8 cellular contexts compared by ENCODE assay signal in genomic region chr15:51736646-51737537, GRCh38. TPM values are rescaled to one million over a fixed set of nuclear protein-coding genes. Genes with fewer than 3 reads are reported as not detected.
A peak's percentile ranks its signal among the peaks of the same experiment; 100 is the strongest.
DNase-seq lines count a peak whose midpoint lies in the region; ATAC-seq, FAIRE-seq and TF ChIP-seq lines count a peak whose summit lies in the region.

No MANE protein-coding gene starts in this region.

- no peak for TF ChIP-seq POLR2A in prostate gland (IDR thresholded peaks at IDR 0.05)

- H3K9me3 Mint-ChIP-seq in activated naive CD4-positive, alpha-beta T cell treated with anti-CD3 and anti-CD28 coated beads, Interleukin-2, amount 50 U/mL, for 24 hours = no peaks in the 10 kb centered on the region

- no peaks in the 10 kb centered on the region for H3K36me3 Mint-ChIP-seq in activated naive CD4-positive, alpha-beta T cell treated with anti-CD3 and anti-CD28 coated beads, Interleukin-2, amount 50 U/mL, for 24 hours

- ATAC-seq in GM19023 (IDR thresholded peaks at IDR 0.05; ENCODE audit: unreplicated experiment) (peak; percentile 42), HG03280 (IDR thresholded peaks at IDR 0.05; ENCODE audit: unreplicated experiment) (peak; percentile 39), left cardiac atrium (peak; percentile 51 to 58), HG02970 (IDR thresholded peaks at IDR 0.05; ENCODE audit: low FRiP score, unreplicated experiment) (no peak)

- peaks cover 5% of the 10 kb centered on the region for H3K36me3 ChIP-seq in BE2C
- H3K36me3 ChIP-seq in prostate gland = no peaks in the 10 kb centered on the region

- H3K27ac ChIP-seq in prostate gland = peak overlapping the region; percentile 65 to 86

- 1% methylated on average over 56 of the region's 74 CpGs for WGBS in prostate gland

- no peaks in the 10 kb centered on the region for H3K27me3 Mint-ChIP-seq in activated naive CD4-positive, alpha-beta T cell treated with anti-CD3 and anti-CD28 coated beads, Interleukin-2, amount 50 U/mL, for 24 hours

- peak overlapping the region; percentile 97 for H3K27ac Mint-ChIP-seq in activated naive CD4-positive, alpha-beta T cell treated with anti-CD3 and anti-CD28 coated beads, Interleukin-2, amount 50 U/mL, for 24 hours

- peaks cover 68% of the 10 kb centered on the region for H3K4me1 Mint-ChIP-seq in activated naive CD4-positive, alpha-beta T cell treated with anti-CD3 and anti-CD28 coated beads, Interleukin-2, amount 50 U/mL, for 24 hours

- H3K9me3 ChIP-seq in BE2C = no peaks in the 10 kb centered on the region
- H3K9me3 ChIP-seq in prostate gland = no peaks in the 10 kb centered on the region

- H3K4me3 ChIP-seq in BE2C (ENCODE audit: low read depth, low read length) (peak overlapping the region; percentile 80), prostate gland (peak overlapping the region; percentile 70 to 91)

- H3K4me3 Mint-ChIP-seq in activated naive CD4-positive, alpha-beta T cell treated with anti-CD3 and anti-CD28 coated beads, Interleukin-2, amount 50 U/mL, for 24 hours = peak overlapping the region; percentile 92

- no peak for TF ChIP-seq CTCF in BE2C (IDR thresholded peaks at IDR 0.05; ENCODE audit: low read depth, low read length)
- TF ChIP-seq CTCF in prostate gland (IDR thresholded peaks at IDR 0.05) = no peak

- no peak for FAIRE-seq in RCC 7860 (lab: Jason Lieb, UNC)

- H3K4me1 ChIP-seq in BE2C (peaks cover 21% of the 10 kb centered on the region), prostate gland (replicated peaks) (no peaks in the 10 kb centered on the region)

- DNase-seq in BE2C = peak; percentile 75
- DNase-seq in RCC 7860 (ENCODE audit: low spot score) = peak; percentile 10
- peak; percentile 60 for DNase-seq in left cardiac atrium
- peak; percentile 32 for DNase-seq in prostate gland (ENCODE audit: low spot score)

- intact Hi-C loops in left cardiac atrium (cut with DNase I) (no loop called here), prostate gland (cut with DNase I) (no loop called here)

- H3K27me3 ChIP-seq in BE2C = no peaks in the 10 kb centered on the region
- H3K27me3 ChIP-seq in prostate gland (replicated peaks; ENCODE audit: insufficient read depth) = no peaks in the 10 kb centered on the region

RNA-seq across cellular contexts. Expression of gene LYSMD2, which starts 0.6 kb away (rescaled TPM):
- 37.3 TPM for polyA plus RNA-seq in BE2C (2012; ENCODE audit: insufficient read depth, insufficient read length, low read depth)
- total RNA-seq in left cardiac atrium (1 to 10 TPM; 6.2 to 9.2 TPM), prostate gland (10 to 100 TPM; 15.0 to 29.9 TPM)

RNA-seq across cellular contexts. Expression of gene TMOD2, which starts 14.5 kb away (rescaled TPM):
- 12.9 TPM for polyA plus RNA-seq in BE2C (2012; ENCODE audit: insufficient read depth, insufficient read length, low read depth)
- total RNA-seq in left cardiac atrium (10 to 100 TPM in 1 of 2 donors, 1 to 10 TPM in 1; 6.0 to 16.7 TPM), prostate gland (1 to 10 TPM; 2.4 to 8.9 TPM)

RNA-seq across cellular contexts. Expression of gene SCG3, which starts 55.6 kb away (rescaled TPM):
- polyA plus RNA-seq in BE2C (2012; ENCODE audit: insufficient read depth, insufficient read length, low read depth) = 164 TPM
- total RNA-seq in left cardiac atrium (under 1 TPM in 1 of 2 donors, not detected in 1; 0.15 TPM), prostate gland (1 to 10 TPM in 1 of 2 donors, under 1 TPM in 1; 0.23 to 2.0 TPM)

Comparison
In these comparisons a context has a peak if more than half of its experiments do, and no peak if none do; other contexts are left out.
1. DNase-seq: peak in every context shown above with its lines; median percentile 75 in BE2C; 60 in left cardiac atrium; 32 in prostate gland; 10 in RCC 7860.